ENCODE assay signal across 8 cellular contexts in the genomic region with DNA sequence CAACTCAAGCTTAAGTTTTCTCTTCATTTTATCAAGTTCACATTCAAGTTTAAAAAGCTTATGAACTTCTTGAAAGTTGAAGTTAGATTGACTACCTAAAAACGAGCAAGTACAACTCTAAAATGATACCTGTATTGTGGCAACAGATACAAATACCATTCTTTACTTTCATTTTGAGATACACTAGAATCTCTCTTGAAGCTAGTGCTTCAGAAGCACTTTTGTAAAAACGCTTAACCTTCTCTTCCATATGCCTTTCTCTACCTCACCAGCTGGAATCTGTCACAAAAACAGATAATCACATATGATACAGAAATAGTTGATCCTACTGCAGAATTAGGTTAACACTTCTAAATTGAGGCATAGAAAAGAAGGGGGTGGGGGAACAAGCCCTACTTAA. TPM values are rescaled to one million over a fixed set of nuclear protein-coding genes. Genes with fewer than 3 reads are reported as not detected.
A peak's percentile ranks its signal among the peaks of the same experiment; 100 is the strongest.
DNase-seq lines count a peak whose midpoint lies in the region; ATAC-seq and TF ChIP-seq lines count a peak whose summit lies in the region.

No MANE protein-coding gene starts in this region.

- TF ChIP-seq CTCF in SK-N-SH (IDR thresholded peaks at IDR 0.05) (no peak), thyroid gland (IDR thresholded peaks at IDR 0.05) (no peak)

- CTCF ChIA-PET in SK-N-SH (lab: Yijun Ruan, JAX), result interaction anchor here (0.8 kb wide), 1 partner anchor 26 kb away, joined by 3 read pairs; no protein-coding TSS in a partner anchor
- CTCF ChIA-PET in activated CD4-positive, alpha-beta memory T cell treated with anti-CD3 and anti-CD28 coated beads for 36 hours (lab: Charles Lee), result interaction anchor here (0.9 to 1.8 kb wide), 5 partner anchors 8 to 57 kb away, joined by 3 to 7 read pairs (median 4); no protein-coding TSS in a partner anchor

- peaks cover 11% of the 10 kb centered on the region for H3F3A ChIP-seq in SK-N-SH (replicated peaks; ENCODE audit: insufficient read depth)

- WGBS in SK-N-SH (ENCODE audit: low lambda C conversion rate), result 15% methylated on average over 2 of the region's 2 CpGs
- 8 to 12% methylated on average over 2 of the region's 2 CpGs for WGBS in thyroid gland, 2 donors

- no peaks in the 10 kb centered on the region for H3K9me3 Mint-ChIP-seq in activated CD4-positive, alpha-beta memory T cell treated with anti-CD3 and anti-CD28 coated beads for 36 hours
- H3K9me3 Mint-ChIP-seq in immature natural killer cell, result no peaks in the 10 kb centered on the region

- peaks cover 15% of the 10 kb centered on the region; the same call in 1 of the 2 replicates for H3K79me2 ChIP-seq in SK-N-SH (ENCODE audit: insufficient read depth)

- peak overlapping the region; percentile 70 to 76 for H3K4me3 ChIP-seq in SK-N-SH (ENCODE audit: low read depth in 2 of 2, low read length in 1 of 2)
- H3K4me3 ChIP-seq in thyroid gland (replicated peaks in 1 of 3), result peak overlapping the region; percentile 4 to 88 (median 86)

- ATAC-seq in SK-N-SH treated with all-trans-retinoic acid at 6 μM for 48 hours (no peak), HG02840 (IDR thresholded peaks at IDR 0.05; ENCODE audit: low FRiP score, unreplicated experiment) (peak; percentile 17), HG03571 (IDR thresholded peaks at IDR 0.05; ENCODE audit: unreplicated experiment) (no peak)

- H3K27ac ChIP-seq in SK-N-SH (ENCODE audit: low read depth in 2 of 2, low read length in 1 of 2) (peak overlapping the region; percentile 85 to 87), thyroid gland (peak overlapping the region; percentile 98 to 100 (median 99))

- POLR2A ChIA-PET in SK-N-SH (lab: Yijun Ruan, JAX), result no interaction called here
- POLR2A ChIA-PET in activated CD4-positive, alpha-beta memory T cell treated with anti-CD3 and anti-CD28 coated beads for 36 hours (lab: Charles Lee), result interaction anchor here (0.9 to 1.5 kb wide), 3 partner anchors 15 to 149 kb away, joined by 4 to 6 read pairs (median 6); a partner anchor contains a TSS

- H3K9me3 ChIP-seq in SK-N-SH (no peaks in the 10 kb centered on the region), thyroid gland (no peaks in the 10 kb centered on the region)

- H2AFZ ChIP-seq in SK-N-SH (ENCODE audit: low read depth), result peak overlapping the region; percentile 91

- H3K27me3 Mint-ChIP-seq in activated CD4-positive, alpha-beta memory T cell treated with anti-CD3 and anti-CD28 coated beads for 36 hours, result no peaks in the 10 kb centered on the region
- peaks cover 10 to 18% (median 13%) of the 10 kb centered on the region in 3 donors for H3K27me3 Mint-ChIP-seq in immature natural killer cell (ENCODE audit: low read depth in 3 of 3)

- H3K36me3 Mint-ChIP-seq in activated CD4-positive, alpha-beta memory T cell treated with anti-CD3 and anti-CD28 coated beads for 36 hours, result peaks cover 18% of the 10 kb centered on the region
- peaks cover 3 to 16% (median 7%) of the 10 kb centered on the region in 3 donors for H3K36me3 Mint-ChIP-seq in immature natural killer cell

- intact Hi-C loops in activated CD4-positive, alpha-beta memory T cell treated with anti-CD3 and anti-CD28 coated beads for 36 hours (cut with micrococcal nuclease), result loop anchor here (1.0 to 5.0 kb wide), 5 partner anchors 18 to 665 kb away; no protein-coding TSS in a partner anchor
- intact Hi-C loops in thyroid gland (cut with DNase I), result loop anchor here (10.0 kb wide), 1 partner anchor 113 kb away; a partner anchor contains a TSS

- no peak for TF ChIP-seq RAD21 in SK-N-SH (IDR thresholded peaks at IDR 0.05; ENCODE audit: low read length)

- no peaks in the 10 kb centered on the region for H4K20me1 ChIP-seq in SK-N-SH (ENCODE audit: insufficient read depth)

- TF ChIP-seq POLR2A in thyroid gland (IDR thresholded peaks at IDR 0.05), result no peak

- peak overlapping the region; percentile 100 for H3K4me3 Mint-ChIP-seq in activated CD4-positive, alpha-beta memory T cell treated with anti-CD3 and anti-CD28 coated beads for 36 hours
- peak overlapping the region; percentile 92 to 100 (median 99) for H3K4me3 Mint-ChIP-seq in immature natural killer cell

- TF ChIP-seq EP300 in SK-N-SH (IDR thresholded peaks at IDR 0.05; ENCODE audit: borderline replicate concordance in 1 of 2, low read depth in 1 of 2, low read length in 1 of 2), result no peak

- no peaks in the 10 kb centered on the region for H3K9me2 ChIP-seq in SK-N-SH

- peak overlapping the region; percentile 81 for H3K4me2 ChIP-seq in SK-N-SH

- H3K4me1 Mint-ChIP-seq in activated CD4-positive, alpha-beta memory T cell treated with anti-CD3 and anti-CD28 coated beads for 36 hours (ENCODE audit: low read depth), result peaks cover 46% of the 10 kb centered on the region
- peaks cover 47 to 65% of the 10 kb centered on the region in 2 donors for H3K4me1 Mint-ChIP-seq in immature natural killer cell

- peak; percentile 11 for DNase-seq in SK-N-SH
- no peak for DNase-seq in activated CD4-positive, alpha-beta memory T cell treated with anti-CD3 and anti-CD28 coated beads for 36 hours
- DNase-seq in immature natural killer cell, result no peak
- DNase-seq in thyroid gland, result no peak
- DNase-seq in AG20443 (ENCODE audit: low spot score), result no peak

- H3K9ac ChIP-seq in SK-N-SH, result peak overlapping the region; percentile 67

- H3K27me3 ChIP-seq in SK-N-SH (ENCODE audit: insufficient read depth) (no peaks in the 10 kb centered on the region), thyroid gland (no peaks in the 10 kb centered on the region)

- peaks cover 3 to 9% of the 10 kb centered on the region in 2 experiments; a peak in 2 of 4 replicates for H3K4me1 ChIP-seq in SK-N-SH (ENCODE audit: control insufficient read depth in 1 of 2, insufficient read depth in 2 of 2, low read depth in 1 of 2, low read length in 1 of 2)
- H3K4me1 ChIP-seq in thyroid gland, result peaks cover 43 to 50% of the 10 kb centered on the region in 2 donors

- peak overlapping the region; percentile 97 for H3K27ac Mint-ChIP-seq in activated CD4-positive, alpha-beta memory T cell treated with anti-CD3 and anti-CD28 coated beads for 36 hours
- H3K27ac Mint-ChIP-seq in immature natural killer cell, result peak overlapping the region; percentile 97 to 100 (median 99)

- peaks cover 14 to 35% of the 10 kb centered on the region in 2 experiments for H3K36me3 ChIP-seq in SK-N-SH (replicated peaks in 1 of 2; ENCODE audit: control insufficient read depth in 1 of 2, insufficient read depth in 2 of 2, low read length in 1 of 2)
- peaks cover 7% of the 10 kb centered on the region in 2 donors for H3K36me3 ChIP-seq in thyroid gland

TF ChIP-seq in SK-N-SH, 30 proteins besides CTCF, POLR2A, EP300 and RAD21 (continues in another document):
- TF ChIP-seq POLR2AphosphoS5 (IDR thresholded peaks at IDR 0.05; ENCODE audit: low read depth, low read length) (no peak), FOXJ3 (CRISPR knock-in tag; IDR thresholded peaks at IDR 0.05) (no peak), TAF1 (IDR thresholded peaks at IDR 0.05; ENCODE audit: borderline replicate concordance, low read depth, low read length) (no peak)
- TF ChIP-seq, protein P1, sequence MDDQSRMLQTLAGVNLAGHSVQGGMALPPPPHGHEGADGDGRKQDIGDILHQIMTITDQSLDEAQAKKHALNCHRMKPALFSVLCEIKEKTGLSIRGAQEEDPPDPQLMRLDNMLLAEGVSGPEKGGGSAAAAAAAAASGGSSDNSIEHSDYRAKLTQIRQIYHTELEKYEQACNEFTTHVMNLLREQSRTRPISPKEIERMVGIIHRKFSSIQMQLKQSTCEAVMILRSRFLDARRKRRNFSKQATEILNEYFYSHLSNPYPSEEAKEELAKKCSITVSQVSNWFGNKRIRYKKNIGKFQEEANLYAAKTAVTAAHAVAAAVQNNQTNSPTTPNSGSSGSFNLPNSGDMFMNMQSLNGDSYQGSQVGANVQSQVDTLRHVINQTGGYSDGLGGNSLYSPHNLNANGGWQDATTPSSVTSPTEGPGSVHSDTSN (IDR thresholded peaks at IDR 0.05), result no peak
- TF ChIP-seq, protein P2, sequence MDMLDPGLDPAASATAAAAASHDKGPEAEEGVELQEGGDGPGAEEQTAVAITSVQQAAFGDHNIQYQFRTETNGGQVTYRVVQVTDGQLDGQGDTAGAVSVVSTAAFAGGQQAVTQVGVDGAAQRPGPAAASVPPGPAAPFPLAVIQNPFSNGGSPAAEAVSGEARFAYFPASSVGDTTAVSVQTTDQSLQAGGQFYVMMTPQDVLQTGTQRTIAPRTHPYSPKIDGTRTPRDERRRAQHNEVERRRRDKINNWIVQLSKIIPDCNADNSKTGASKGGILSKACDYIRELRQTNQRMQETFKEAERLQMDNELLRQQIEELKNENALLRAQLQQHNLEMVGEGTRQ (IDR thresholded peaks at IDR 0.05; ENCODE audit: borderline replicate concordance, low read depth, low read length), result no peak

TF ChIP-seq in SK-N-SH treated with all-trans-retinoic acid at 6 μM for 48 hours, 23 proteins besides CTCF, POLR2A, EP300 and RAD21 (continues in another document):
- TF ChIP-seq, protein P3, sequence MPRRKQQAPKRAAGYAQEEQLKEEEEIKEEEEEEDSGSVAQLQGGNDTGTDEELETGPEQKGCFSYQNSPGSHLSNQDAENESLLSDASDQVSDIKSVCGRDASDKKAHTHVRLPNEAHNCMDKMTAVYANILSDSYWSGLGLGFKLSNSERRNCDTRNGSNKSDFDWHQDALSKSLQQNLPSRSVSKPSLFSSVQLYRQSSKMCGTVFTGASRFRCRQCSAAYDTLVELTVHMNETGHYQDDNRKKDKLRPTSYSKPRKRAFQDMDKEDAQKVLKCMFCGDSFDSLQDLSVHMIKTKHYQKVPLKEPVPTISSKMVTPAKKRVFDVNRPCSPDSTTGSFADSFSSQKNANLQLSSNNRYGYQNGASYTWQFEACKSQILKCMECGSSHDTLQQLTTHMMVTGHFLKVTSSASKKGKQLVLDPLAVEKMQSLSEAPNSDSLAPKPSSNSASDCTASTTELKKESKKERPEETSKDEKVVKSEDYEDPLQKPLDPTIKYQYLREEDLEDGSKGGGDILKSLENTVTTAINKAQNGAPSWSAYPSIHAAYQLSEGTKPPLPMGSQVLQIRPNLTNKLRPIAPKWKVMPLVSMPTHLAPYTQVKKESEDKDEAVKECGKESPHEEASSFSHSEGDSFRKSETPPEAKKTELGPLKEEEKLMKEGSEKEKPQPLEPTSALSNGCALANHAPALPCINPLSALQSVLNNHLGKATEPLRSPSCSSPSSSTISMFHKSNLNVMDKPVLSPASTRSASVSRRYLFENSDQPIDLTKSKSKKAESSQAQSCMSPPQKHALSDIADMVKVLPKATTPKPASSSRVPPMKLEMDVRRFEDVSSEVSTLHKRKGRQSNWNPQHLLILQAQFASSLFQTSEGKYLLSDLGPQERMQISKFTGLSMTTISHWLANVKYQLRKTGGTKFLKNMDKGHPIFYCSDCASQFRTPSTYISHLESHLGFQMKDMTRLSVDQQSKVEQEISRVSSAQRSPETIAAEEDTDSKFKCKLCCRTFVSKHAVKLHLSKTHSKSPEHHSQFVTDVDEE (CRISPR knock-in tag; IDR thresholded peaks at IDR 0.05), result no peak
- TF ChIP-seq GLIS3 (CRISPR knock-in tag; IDR thresholded peaks at IDR 0.05), result no peak
- no peak for TF ChIP-seq RARB (CRISPR knock-in tag; IDR thresholded peaks at IDR 0.05)

RNA-seq across cellular contexts. Expression of a gene that starts 1.6 kb away (rescaled TPM):
- polyA plus RNA-seq in SK-N-SH (2012; rRNA removed), result 7.4 and 10.9 TPM in 2 replicates
- 8.2 and 9.2 TPM in 2 replicates for polyA plus RNA-seq in SK-N-SH (2012; cell fraction: cytosol; rRNA removed)
- 23.1 and 33.3 TPM in 2 replicates for polyA plus RNA-seq in SK-N-SH (2012; cell fraction: nucleus; rRNA removed)
- total RNA-seq in activated CD4-positive, alpha-beta memory T cell treated with anti-CD3 and anti-CD28 coated beads for 36 hours, result 10 to 100 TPM; 18.2 to 19.3 TPM
- polyA plus RNA-seq in immature natural killer cell, result 10 to 100 TPM in 1 of 3 donors, 1 to 10 TPM in 2; 7.6 to 15.7 (median 9.3) TPM
- total RNA-seq in thyroid gland, result 100 to 1,000 TPM in 2 of 4 donors, 10 to 100 TPM in 2; 88.7 to 164 (median 117) TPM

Comparison
In these comparisons a context has a peak if more than half of its experiments do, and no peak if none do; other contexts are left out.
1. RNA of a gene that starts 1.6 kb away (total RNA-seq): 88.7 to 164 TPM in thyroid gland; 18.2 to 19.3 TPM in activated CD4-positive, alpha-beta memory T cell treated with anti-CD3 and anti-CD28 coated beads for 36 hours; every median in the first group is over 4 times any median in the second.